In the genomic region with DNA sequence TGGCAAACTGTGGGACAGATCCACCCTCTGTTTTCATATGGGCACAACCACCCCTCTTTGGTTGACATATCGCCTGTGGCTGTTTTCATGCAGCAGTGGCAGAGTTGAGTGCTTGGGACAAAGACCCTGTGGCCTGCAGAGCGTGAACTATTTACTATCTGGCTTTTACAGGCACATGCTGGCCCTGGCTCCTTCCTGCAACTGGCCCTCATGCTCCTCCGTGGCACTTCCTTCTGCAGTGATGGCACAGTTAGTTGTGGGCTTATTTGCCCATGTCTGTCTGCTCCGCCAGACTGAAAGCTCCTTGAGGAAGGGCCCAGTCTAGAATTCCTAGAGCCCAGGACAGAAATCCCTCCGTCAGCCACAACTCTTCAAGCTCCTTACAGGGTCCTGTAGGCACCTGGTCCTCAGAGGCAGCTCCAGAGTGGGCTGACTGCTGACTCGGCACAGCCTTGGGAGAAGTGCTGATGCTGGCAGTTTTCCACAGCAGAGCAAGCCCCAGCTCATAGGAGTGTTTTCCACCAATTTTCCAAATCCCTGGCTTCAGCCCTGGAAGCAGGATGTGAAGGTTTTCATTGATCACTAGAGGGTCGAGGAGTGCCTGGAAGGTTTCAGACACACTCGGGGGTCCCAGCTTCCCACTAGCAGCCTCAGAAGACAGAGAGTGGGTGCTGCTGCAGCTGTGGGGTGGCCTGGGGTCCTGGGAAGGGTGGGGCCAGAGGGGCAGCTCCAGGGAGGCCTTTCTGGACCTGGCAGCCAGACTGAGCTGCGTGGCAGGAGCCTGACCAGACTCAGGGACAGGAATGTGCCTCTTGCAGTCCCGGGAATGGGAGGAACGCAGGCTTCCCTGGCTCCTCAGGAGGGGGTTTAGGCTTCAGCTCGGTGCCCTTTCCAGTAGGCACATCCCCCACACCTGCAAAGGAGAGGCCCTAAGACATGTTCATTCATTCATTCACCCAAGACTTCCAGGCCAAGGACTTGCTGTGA, we compare ENCODE assay signal across 1 cellular context.
A peak's percentile ranks its signal among the peaks of the same experiment; 100 is the strongest.
TF ChIP-seq lines count a peak whose summit lies in the region.

No MANE protein-coding gene starts in this region.

TF ChIP-seq in IMR-90, 13 proteins besides CTCF, POLR2A, EP300 and RAD21:
- TF ChIP-seq FOS (IDR thresholded peaks at IDR 0.05; ENCODE audit: low read depth, low read length), result no peak
- peak; percentile 93 for TF ChIP-seq MAFK (IDR thresholded peaks at IDR 0.05; ENCODE audit: low read depth, low read length)
